In the genomic region with DNA sequence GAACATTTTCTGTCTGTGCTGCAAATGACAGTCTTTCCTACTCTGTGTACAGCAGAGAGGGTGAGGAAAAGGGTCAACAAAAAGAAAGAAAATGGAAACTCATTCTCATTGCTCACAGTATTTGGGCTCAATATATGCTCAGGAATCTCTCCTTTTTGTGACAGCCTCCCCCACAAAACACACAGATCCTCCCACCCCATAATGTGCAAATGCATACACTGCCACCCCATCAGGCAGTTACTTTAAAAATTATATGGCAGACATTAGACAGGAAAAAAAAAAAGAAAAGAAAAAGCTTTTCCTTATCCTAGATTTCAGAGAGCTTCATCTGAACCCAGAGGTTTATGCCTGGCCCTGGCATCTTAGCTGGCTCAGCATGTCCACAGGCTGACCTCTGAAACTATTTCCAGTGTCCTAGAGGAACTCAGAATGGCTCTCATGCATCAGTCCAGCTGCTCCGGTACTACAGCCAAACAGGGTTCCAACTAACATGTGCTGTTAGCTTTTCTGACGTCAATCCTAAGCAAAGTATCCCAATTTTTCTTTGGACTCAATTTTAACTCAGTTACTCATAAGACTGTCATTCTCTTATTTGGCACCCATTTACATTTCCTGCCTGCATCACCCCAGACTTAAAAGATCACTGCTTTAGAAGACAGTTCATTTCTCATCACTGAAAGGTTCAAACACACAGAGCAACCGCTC, we compare ENCODE assay signal across 8 cellular contexts.
DNase-seq lines count a peak whose midpoint lies in the region; ATAC-seq and TF ChIP-seq lines count a peak whose summit lies in the region.

No MANE protein-coding gene starts in this region.

- H3K27ac ChIP-seq in lower lobe of right lung (peak overlapping the region; percentile 76), tibial artery (peak overlapping the region; percentile 72 to 78)

- H3K4me1 Mint-ChIP-seq in activated CD4-positive, alpha-beta T cell treated with anti-CD3 and anti-CD28 coated beads, Interleukin-2, amount 10 ng/mL, durations not matched to agents 7 days and 5 days = peaks cover 69% of the 10 kb centered on the region

- no peaks in the 10 kb centered on the region for H3K9me3 ChIP-seq in lower lobe of right lung
- H3K9me3 ChIP-seq in tibial artery = no peaks in the 10 kb centered on the region

- no peaks in the 10 kb centered on the region for H3K27me3 ChIP-seq in lower lobe of right lung (ENCODE audit: low read depth)
- no peaks in the 10 kb centered on the region for H3K27me3 ChIP-seq in tibial artery

- H3K36me3 Mint-ChIP-seq in activated CD4-positive, alpha-beta T cell treated with anti-CD3 and anti-CD28 coated beads, Interleukin-2, amount 10 ng/mL, durations not matched to agents 7 days and 5 days (ENCODE audit: low read depth) = peaks cover 28% of the 10 kb centered on the region

- ATAC-seq in lower lobe of right lung (peak; percentile 88), HG03159 (IDR thresholded peaks at IDR 0.05; ENCODE audit: unreplicated experiment) (no peak)

- H3K36me3 ChIP-seq in lower lobe of right lung (no peaks in the 10 kb centered on the region), tibial artery (no peaks in the 10 kb centered on the region)

- intact Hi-C loops in lower lobe of right lung (cut with DNase I) = no loop called here
- intact Hi-C loops in tibial artery (cut with DNase I; ENCODE audit: low total_unique reads) = no loop called here

- TF ChIP-seq CTCF in cardiac fibroblast (IDR thresholded peaks at IDR 0.05; ENCODE audit: low read depth, low read length) = no peak
- no peak for TF ChIP-seq CTCF in lower lobe of right lung (IDR thresholded peaks at IDR 0.05)
- TF ChIP-seq CTCF in tibial artery (IDR thresholded peaks at IDR 0.05) = no peak

- H3K27me3 Mint-ChIP-seq in activated CD4-positive, alpha-beta T cell treated with anti-CD3 and anti-CD28 coated beads, Interleukin-2, amount 10 ng/mL, durations not matched to agents 7 days and 5 days = no peaks in the 10 kb centered on the region

- CTCF ChIA-PET in activated CD4-positive, alpha-beta T cell treated with anti-CD3 and anti-CD28 coated beads, Interleukin-2, amount 10 ng/mL, durations not matched to agents 7 days and 5 days (lab: Charles Lee) = interaction anchor here (0.6 to 3.8 kb wide), 3 partner anchors 9 to 26 kb away, joined by 3 to 23 read pairs (median 3); no protein-coding TSS in a partner anchor

- peak overlapping the region; percentile 73 for H3K27ac Mint-ChIP-seq in activated CD4-positive, alpha-beta T cell treated with anti-CD3 and anti-CD28 coated beads, Interleukin-2, amount 10 ng/mL, durations not matched to agents 7 days and 5 days

- peaks cover 93% of the 10 kb centered on the region for H3K4me1 ChIP-seq in lower lobe of right lung
- H3K4me1 ChIP-seq in tibial artery = peaks cover 3 to 78% (median 38%) of the 10 kb centered on the region in 4 donors

- H3K9me3 Mint-ChIP-seq in activated CD4-positive, alpha-beta T cell treated with anti-CD3 and anti-CD28 coated beads, Interleukin-2, amount 10 ng/mL, durations not matched to agents 7 days and 5 days = peaks cover 6% of the 10 kb centered on the region

- POLR2A ChIA-PET in activated CD4-positive, alpha-beta T cell treated with anti-CD3 and anti-CD28 coated beads, Interleukin-2, amount 10 ng/mL, durations not matched to agents 7 days and 5 days (lab: Charles Lee) = no interaction called here

- H3K4me3 ChIP-seq in cardiac fibroblast (replicated peaks in 1 of 2; ENCODE audit: low read depth in 2 of 2, low read length in 2 of 2) (peak overlapping the region in 1 of 2 donors; percentile 20), lower lobe of right lung (peak overlapping the region; percentile 1), tibial artery (peak overlapping the region in 1 of 2 donors; percentile 15)

- H3K4me3 Mint-ChIP-seq in activated CD4-positive, alpha-beta T cell treated with anti-CD3 and anti-CD28 coated beads, Interleukin-2, amount 10 ng/mL, durations not matched to agents 7 days and 5 days = peak overlapping the region; percentile 49

- no peak for DNase-seq in activated CD4-positive, alpha-beta T cell treated with anti-CD3 and anti-CD28 coated beads, Interleukin-2, amount 10 ng/mL, durations not matched to agents 7 days and 5 days
- DNase-seq in activated CD4-positive, alpha-beta T cell treated with anti-CD3 and anti-CD28 coated beads, Interleukin-2, amount 50 U/mL, for 1 hour = no peak
- DNase-seq in cardiac fibroblast (ENCODE audit: low read depth in 2 of 2) (peak; percentile 98 to 99), lower lobe of right lung (no peak), tibial artery (peak; percentile 86 to 90), GM19240 (ENCODE audit: insufficient read length, low spot score) (no peak)
- no peak for DNase-seq in stimulated activated CD4-positive, alpha-beta T cell treated with anti-CD3 and anti-CD28 coated beads, Interleukin-15, amount 100 ng/mL, for 24 hours

Comparison
In these comparisons a context has a peak if more than half of its experiments do, and no peak if none do; other contexts are left out.
1. DNase-seq: peak in cardiac fibroblast (2 of 2) and tibial artery (2 of 2); none in activated CD4-positive, alpha-beta T cell treated with anti-CD3 and anti-CD28 coated beads, Interleukin-2, amount 10 ng/mL, durations not matched to agents 7 days and 5 days (single experiment), activated CD4-positive, alpha-beta T cell treated with anti-CD3 and anti-CD28 coated beads, Interleukin-2, amount 50 U/mL, for 1 hour (single experiment), lower lobe of right lung (single experiment), GM19240 (single experiment) and stimulated activated CD4-positive, alpha-beta T cell treated with anti-CD3 and anti-CD28 coated beads, Interleukin-15, amount 100 ng/mL, for 24 hours (single experiment).